23 cellular contexts compared by ENCODE assay signal in the genomic region with DNA sequence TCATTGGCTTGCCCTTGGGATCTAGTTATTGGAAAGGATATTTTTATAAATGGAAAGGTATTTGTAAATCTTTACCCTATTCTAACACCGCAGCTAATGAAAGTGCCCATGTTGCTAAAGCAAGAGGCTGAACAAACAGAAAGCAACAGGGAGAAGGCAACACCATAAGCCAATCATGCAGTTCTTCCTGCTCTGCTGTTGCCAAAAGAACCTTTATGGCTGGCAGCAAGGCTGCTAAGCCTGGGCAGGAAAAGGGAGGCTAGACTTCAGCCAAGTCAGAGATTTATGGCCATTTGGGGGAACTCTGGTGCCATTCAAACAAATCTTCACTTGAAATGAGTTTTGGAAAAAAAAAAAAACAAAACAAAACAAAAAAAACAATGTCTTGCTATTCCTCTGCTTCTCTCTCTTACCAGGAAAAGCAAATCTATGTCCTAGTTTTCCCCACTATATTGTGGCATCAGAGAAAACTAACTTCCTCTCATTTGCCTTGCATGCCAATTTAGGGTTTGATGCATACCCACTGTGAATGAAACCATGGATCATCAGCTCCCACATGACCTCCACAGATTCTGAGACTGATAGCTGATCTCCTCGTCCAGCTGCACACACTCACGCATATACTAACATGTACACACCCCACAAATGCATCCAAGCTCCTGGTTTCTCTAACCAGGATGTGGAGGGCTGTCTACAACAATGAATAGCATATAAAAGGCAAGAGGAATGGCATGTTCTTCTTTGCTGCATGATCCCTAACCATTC.
A peak's percentile ranks its signal among the peaks of the same experiment; 100 is the strongest.
DNase-seq lines count a peak whose midpoint lies in the region; FAIRE-seq and TF ChIP-seq lines count a peak whose summit lies in the region.
"Had no signal": no experiment of that assay in that cellular context is flagged by ENCODE, and none has a peak within 500 bp of the region (broad histone marks: within the 10 kb centered on the region; RNA-seq: fewer than 3 reads in every experiment).

No MANE protein-coding gene starts in this region.

- H3K27ac ChIP-seq in tibial artery: peak overlapping the region; percentile 40 to 71
- H3K27ac ChIP-seq in tibial nerve: no peak overlapping the region
- H3K27ac ChIP-seq: psoas muscle had no signal

- no peak for TF ChIP-seq POLR2A in tibial nerve (IDR thresholded peaks at IDR 0.05)

- intact Hi-C loops in tibial artery (cut with DNase I; ENCODE audit: low total_unique reads): no loop called here

- H3K4me1 ChIP-seq in tibial artery (peaks cover 0 to 41% (median 19%) of the 10 kb centered on the region in 4 donors), tibial nerve (peaks cover 0 to 7% (median 0%) of the 10 kb centered on the region in 4 donors)
- H3K4me1 ChIP-seq: psoas muscle had no signal

- H3K9me3 ChIP-seq in tibial artery (no peaks in the 10 kb centered on the region), tibial nerve (no peaks in the 10 kb centered on the region)
- H3K9me3 ChIP-seq: psoas muscle had no signal

- H3K4me3 ChIP-seq in bronchial epithelial cell (ENCODE audit: low read depth, low read length): no peak overlapping the region
- no peak overlapping the region for H3K4me3 ChIP-seq in tibial artery
- no peak overlapping the region for H3K4me3 ChIP-seq in tibial nerve
- H3K4me3 ChIP-seq: lung, psoas muscle had no signal

- no peak for TF ChIP-seq CTCF in bronchial epithelial cell (IDR thresholded peaks at IDR 0.05; ENCODE audit: insufficient read depth, low read length, severe bottlenecking)
- no peak for TF ChIP-seq CTCF in tibial artery (IDR thresholded peaks at IDR 0.05)
- no peak for TF ChIP-seq CTCF in tibial nerve (IDR thresholded peaks at IDR 0.05)

- peak; percentile 79 for FAIRE-seq in bronchial epithelial cell (lab: Jason Lieb, UNC)
- FAIRE-seq: D721Med had no signal

- DNase-seq in DMS53 (lab: John Stamatoyannopoulos, UW): peak; percentile 13
- no peak for DNase-seq in DMS53 treated with DMSO at 0.1 percent for 48 hours (lab: John Stamatoyannopoulos, UW; ENCODE audit: unreplicated experiment)
- DNase-seq in bronchial epithelial cell (ENCODE audit: low read depth): no peak
- DNase-seq in left kidney (ENCODE audit: low read depth, low spot score): peak; percentile 60
- no peak for DNase-seq in tibial artery
- DNase-seq in NCI-H526 (lab: John Stamatoyannopoulos, UW): no peak
- no peak for DNase-seq in tibial nerve (ENCODE audit: low spot score in 2 of 2)
- no peak for DNase-seq in amygdala (lab: John Stamatoyannopoulos, UW)
- DNase-seq: 8988T; activated CD4-positive, alpha-beta T cell treated with anti-CD3 and anti-CD28 coated beads for 36 hours; activated effector memory CD4-positive, alpha-beta T cell treated with anti-CD3 and anti-CD28 coated beads, Interleukin-2, amount 50 U/mL, for 16 hours; activated naive CD8-positive, alpha-beta T cell treated with anti-CD3 and anti-CD28 coated beads, Interleukin-2, amount 10 ng/mL, durations not matched to agents 7 days and 5 days; activated T-cell treated with anti-CD3 and anti-CD28 coated beads for 4 hours; CD4-positive, CD25-positive, alpha-beta regulatory T cell; effector CD8-positive, alpha-beta T cell; glutamatergic neuron; H7; NCI-H2107; NCI-H446; psoas muscle; stimulated activated naive CD4-positive, alpha-beta T cell treated with Interleukin-2 at 50 U/mL for 16 hours had no signal

- no peak for TF ChIP-seq EP300 in tibial nerve (IDR thresholded peaks at IDR 0.05)

- H3K27me3 ChIP-seq in bronchial epithelial cell (ENCODE audit: control insufficient read depth, insufficient read depth, low read length): no peaks in the 10 kb centered on the region
- H3K27me3 ChIP-seq in tibial artery: no peaks in the 10 kb centered on the region
- no peaks in the 10 kb centered on the region for H3K27me3 ChIP-seq in tibial nerve

- H3K36me3 ChIP-seq in bronchial epithelial cell (ENCODE audit: control insufficient read depth, insufficient read depth, low read length) (no peaks in the 10 kb centered on the region), tibial artery (no peaks in the 10 kb centered on the region), tibial nerve (no peaks in the 10 kb centered on the region)

- 69 to 73% methylated on average over 3 of the region's 3 CpGs for whole genome bisulfite sequencing in tibial nerve, 2 donors

Comparison
In these comparisons a context has a peak if more than half of its experiments do, and no peak if none do; other contexts are left out.
1. DNase-seq: peak in DMS53 (single experiment) and left kidney (single experiment); none in DMS53 treated with DMSO at 0.1 percent for 48 hours (single experiment), bronchial epithelial cell (single experiment), tibial artery (0 of 2), NCI-H526 (0 of 2), tibial nerve (0 of 2) and amygdala (0 of 56).
2. H3K27ac ChIP-seq: peak in tibial artery (2 of 2); none in tibial nerve (0 of 4).